ENCODE assay signal across 8 cellular contexts in genomic region chr7:131105803-131106680, GRCh38.
A peak's percentile ranks its signal among the peaks of the same experiment; 100 is the strongest.
DNase-seq lines count a peak whose midpoint lies in the region; ATAC-seq and TF ChIP-seq lines count a peak whose summit lies in the region.

No MANE protein-coding gene starts in this region.

- DNase-seq in AML-193 (lab: John Stamatoyannopoulos, UW) (peak; percentile 28 to 42), NOMO-1 treated with DMSO at 0.1 percent for 48 hours (lab: John Stamatoyannopoulos, UW; ENCODE audit: unreplicated experiment) (peak; percentile 27), activated T-cell treated with anti-CD3 and anti-CD28 coated beads for 48 hours (ENCODE audit: low read depth) (peak; percentile 77), erythroblast (lab: John Stamatoyannopoulos, UW) (peak; percentile 76 to 84)
- peak; percentile 59 for DNase-seq in stimulated activated CD8-positive, alpha-beta memory T cell treated with anti-CD3 and anti-CD28 coated beads, Interleukin-7, amount 100 ng/mL, for 24 hours (ENCODE audit: low read depth)

- H3K36me3 ChIP-seq in muscle layer of duodenum (ENCODE audit: control insufficient read depth in 1 of 2, insufficient read depth in 2 of 2, low read length in 2 of 2): peaks cover 0 to 31% of the 10 kb centered on the region in 2 donors

- peak; percentile 69 for TF ChIP-seq POLR2A in erythroblast (IDR thresholded peaks at IDR 0.05; ENCODE audit: low read length)

- peaks cover 0 to 43% of the 10 kb centered on the region in 2 donors for H3K4me1 ChIP-seq in muscle layer of duodenum (ENCODE audit: control insufficient read depth in 1 of 2, insufficient read depth in 2 of 2, low read length in 2 of 2)

- ATAC-seq in GM18909 (IDR thresholded peaks at IDR 0.05; ENCODE audit: poor library complexity, unreplicated experiment): peak; percentile 47
- ATAC-seq in HG03196 (IDR thresholded peaks at IDR 0.05; ENCODE audit: unreplicated experiment): peak; percentile 40

- H3K9me3 ChIP-seq in muscle layer of duodenum (ENCODE audit: control insufficient read depth in 1 of 2, low read length in 2 of 2): no peaks in the 10 kb centered on the region

- no peaks in the 10 kb centered on the region for H3K27me3 ChIP-seq in muscle layer of duodenum (ENCODE audit: low read depth, low read length)

- peak overlapping the region; percentile 92 to 94 for H3K4me3 ChIP-seq in muscle layer of duodenum (ENCODE audit: low read depth in 1 of 2, low read length in 2 of 2)

- peak overlapping the region; percentile 97 for H3K27ac ChIP-seq in muscle layer of duodenum (ENCODE audit: low read length)

Comparison
In these comparisons a context has a peak if more than half of its experiments do, and no peak if none do; other contexts are left out.
1. Peak in every context shown above with its lines: DNase-seq, ATAC-seq, H3K4me3 ChIP-seq and H3K27ac ChIP-seq.
2. DNase-seq: peak in every context shown above with its lines; median percentile 80 in erythroblast; 77 in activated T-cell treated with anti-CD3 and anti-CD28 coated beads for 48 hours; 59 in stimulated activated CD8-positive, alpha-beta memory T cell treated with anti-CD3 and anti-CD28 coated beads, Interleukin-7, amount 100 ng/mL, for 24 hours; 35 in AML-193; 27 in NOMO-1 treated with DMSO at 0.1 percent for 48 hours.